Comparison of ENCODE assay signal across 1 cellular context in genomic region chr2:25714740-25715139, GRCh38.
TF ChIP-seq lines count a peak whose summit lies in the region.

No MANE protein-coding gene starts in this region.

TF ChIP-seq in K562, 482 proteins besides CTCF, POLR2A, EP300 and RAD21 (continued from another document):
- no peak for TF ChIP-seq MEF2A (IDR thresholded peaks at IDR 0.05; ENCODE audit: control insufficient read depth, low read depth, low read length)
- no peak for TF ChIP-seq GTF2F1 (IDR thresholded peaks at IDR 0.05; ENCODE audit: low read depth, low read length)
- no peak for TF ChIP-seq HCFC1 (IDR thresholded peaks at IDR 0.05; ENCODE audit: low read depth, low read length)
- no peak for TF ChIP-seq PHF8 (IDR thresholded peaks at IDR 0.05; ENCODE audit: borderline replicate concordance, low read length)
- TF ChIP-seq IRF9 (tag; IDR thresholded peaks at IDR 0.05) = no peak
- no peak for TF ChIP-seq ZNF274 (IDR thresholded peaks at IDR 0.05; ENCODE audit: borderline replicate concordance, low read depth, low read length)
- no peak for TF ChIP-seq ZBTB8A (IDR thresholded peaks at IDR 0.05; ENCODE audit: partially characterized antibody)
